In genomic region chr2:216882876-216883275, GRCh38 we compare ENCODE assay signal across 1 cellular context.
TF ChIP-seq lines count a peak whose summit lies in the region.

No MANE protein-coding gene starts in this region.

TF ChIP-seq in K562, 482 proteins besides CTCF, POLR2A, EP300 and RAD21 (continued from another document and continues in another):
- TF ChIP-seq SFPQ (IDR thresholded peaks at IDR 0.05; ENCODE audit: low read depth, low read length) (no peak), ZBTB5 (IDR thresholded peaks at IDR 0.05) (no peak), RBBP5 (IDR thresholded peaks at IDR 0.05; ENCODE audit: borderline replicate concordance, insufficient read depth, low read length, poor library complexity, severe bottlenecking) (no peak), NFIC (IDR thresholded peaks at IDR 0.05) (peak; percentile 43), RUNX1 (IDR thresholded peaks at IDR 0.05; ENCODE audit: low read depth) (no peak), EHMT2 (IDR thresholded peaks at IDR 0.05) (no peak), BRD4 (IDR thresholded peaks at IDR 0.05) (no peak), MECOM (CRISPR knock-in tag; IDR thresholded peaks at IDR 0.05) (no peak), SRSF3 (IDR thresholded peaks at IDR 0.05; ENCODE audit: insufficient read depth, low read length) (no peak), MXI1 (IDR thresholded peaks at IDR 0.05; ENCODE audit: low read depth, low read length) (no peak), ADNP (tag; IDR thresholded peaks at IDR 0.05) (no peak), ZHX1 (conservative IDR thresholded peaks at IDR 0.05; ENCODE audit: low read length) (no peak), RCOR1 (IDR thresholded peaks at IDR 0.05; ENCODE audit: borderline replicate concordance in 1 of 2, low read depth in 2 of 2, low read length in 2 of 2) (peak in 1 of 2 experiments; percentile 43; a peak in 1 of 4 replicates), FOSL1 (tag; conservative IDR thresholded peaks at IDR 0.05) (0 out of 2 replicates have a peak, but pooled peaks have one; percentile 13), E2F5 (CRISPR knock-in tag; IDR thresholded peaks at IDR 0.05) (no peak), SMARCC2 (IDR thresholded peaks at IDR 0.05; ENCODE audit: low read depth) (0 out of 2 replicates have a peak, but pooled peaks have one; percentile 28), MTA3 (IDR thresholded peaks at IDR 0.05; ENCODE audit: borderline replicate concordance) (no peak; the same call in 1 of the 2 replicates), CBX3 (IDR thresholded peaks at IDR 0.05; ENCODE audit: borderline replicate concordance in 1 of 2, low read length in 2 of 2) (no peak), KLF10 (CRISPR knock-in tag; IDR thresholded peaks at IDR 0.05) (no peak), FOXA1 (IDR thresholded peaks at IDR 0.05; ENCODE audit: borderline replicate concordance) (no peak), ZFX (CRISPR knock-in tag; IDR thresholded peaks at IDR 0.05) (no peak), TCF3 (CRISPR knock-in tag; IDR thresholded peaks at IDR 0.05) (peak; percentile 84), CXXC5 (CRISPR knock-in tag; IDR thresholded peaks at IDR 0.05) (no peak; the same call in 1 of the 2 replicates), ETV5 (CRISPR knock-in tag; IDR thresholded peaks at IDR 0.05; ENCODE audit: low read depth) (no peak), ZNF134 (CRISPR knock-in tag; conservative IDR thresholded peaks at IDR 0.05) (0 out of 2 replicates have a peak, but pooled peaks have one; percentile 25), HDAC2 (IDR thresholded peaks at IDR 0.05) (no peak), DPF2 (IDR thresholded peaks at IDR 0.05) (peak; percentile 69; the same call in 1 of the 2 replicates), ZBTB1 (CRISPR knock-in tag; IDR thresholded peaks at IDR 0.05; ENCODE audit: borderline replicate concordance, low read depth) (no peak), SMAD4 (CRISPR knock-in tag; conservative IDR thresholded peaks at IDR 0.05) (peak; percentile 88), MEIS2 (IDR thresholded peaks at IDR 0.05; ENCODE audit: partially characterized antibody) (no peak), E2F4 (CRISPR knock-in tag; IDR thresholded peaks at IDR 0.05; ENCODE audit: low read depth) (no peak), GATA2 (CRISPR knock-in tag; IDR thresholded peaks at IDR 0.05) (peak; percentile 28; the same call in 1 of the 2 replicates), ZBTB40 (IDR thresholded peaks at IDR 0.05) (no peak), ZBTB40 (CRISPR knock-in tag; IDR thresholded peaks at IDR 0.05) (no peak), HNRNPH1 (optimal IDR thresholded peaks at IDR 0.05; ENCODE audit: low read depth, low read length) (no peak), EP400 (IDR thresholded peaks at IDR 0.05) (no peak), DEAF1 (CRISPR knock-in tag; IDR thresholded peaks at IDR 0.05) (no peak), MAFK (IDR thresholded peaks at IDR 0.05; ENCODE audit: low read length) (no peak), THAP7 (CRISPR knock-in tag; IDR thresholded peaks at IDR 0.05) (no peak), CHD1 (IDR thresholded peaks at IDR 0.05; ENCODE audit: low read length) (no peak), MAFF (IDR thresholded peaks at IDR 0.05; ENCODE audit: low read length) (no peak), MTF1 (CRISPR knock-in tag; IDR thresholded peaks at IDR 0.05; ENCODE audit: borderline replicate concordance) (no peak), LEF1 (IDR thresholded peaks at IDR 0.05) (no peak), EWSR1 (IDR thresholded peaks at IDR 0.05; ENCODE audit: borderline replicate concordance, low read depth, partially characterized antibody) (no peak), NCOR1 (IDR thresholded peaks at IDR 0.05) (peak; percentile 73), ELF2 (CRISPR knock-in tag; IDR thresholded peaks at IDR 0.05) (no peak)
